24 cellular contexts compared by ENCODE assay signal in the genomic region with DNA sequence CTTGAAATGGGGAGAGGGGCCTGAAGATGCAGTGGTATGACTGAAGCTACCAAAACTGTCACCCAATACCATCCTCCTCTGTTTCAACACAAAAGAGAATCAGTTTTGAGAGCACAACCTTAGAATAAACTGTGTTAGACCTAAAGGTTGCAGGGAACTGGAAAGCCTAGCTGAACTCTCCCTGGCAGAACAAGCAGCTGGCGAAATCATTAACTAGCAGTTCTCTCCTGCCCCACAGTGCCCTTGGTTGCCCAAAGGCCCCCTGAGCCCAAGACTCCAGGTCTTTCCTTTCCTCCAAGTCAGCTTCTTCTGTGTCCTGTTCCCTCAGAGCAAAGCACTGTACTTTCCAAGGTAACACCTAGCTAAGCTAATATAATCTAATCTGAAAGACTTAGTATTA.
DNase-seq lines count a peak whose midpoint lies in the region; ATAC-seq, FAIRE-seq and TF ChIP-seq lines count a peak whose summit lies in the region.
"Had no signal": no experiment of that assay in that cellular context is flagged by ENCODE, and none has a peak within 500 bp of the region (broad histone marks: within the 10 kb centered on the region; RNA-seq: fewer than 3 reads in every experiment).

No MANE protein-coding gene starts in this region.

- TF ChIP-seq CTCF in D721Med (IDR thresholded peaks at IDR 0.05; ENCODE audit: insufficient read depth, missing control alignments) (no peak), GM23338 (conservative IDR thresholded peaks at IDR 0.05; ENCODE audit: low read depth in 2 of 2) (no peak), kidney (IDR thresholded peaks at IDR 0.05; ENCODE audit: borderline replicate concordance, extremely low read depth, insufficient read depth) (no peak), nephron (IDR thresholded peaks at IDR 0.05; ENCODE audit: unreplicated experiment in 3 of 3) (no peak), GM20000 (IDR thresholded peaks at IDR 0.05; ENCODE audit: extremely low read depth, missing control alignments) (no peak)

- no peaks in the 10 kb centered on the region for H3K9me2 ChIP-seq in GM23338 (ENCODE audit: insufficient read depth)

- peak overlapping the region; percentile 69; the same call in 1 of the 2 replicates for H2AFZ ChIP-seq in GM23338
- H2AFZ ChIP-seq: GM23248 had no signal

- no peaks in the 10 kb centered on the region for H3K4me1 ChIP-seq in GM23338 (ENCODE audit: insufficient read depth)
- peaks cover 8 to 24% of the 10 kb centered on the region in 2 donors for H3K4me1 ChIP-seq in kidney (ENCODE audit: control insufficient read depth in 1 of 2, insufficient read depth in 1 of 2, low read depth in 1 of 2, low read length in 2 of 2)
- H3K4me1 ChIP-seq: Caco-2 had no signal

- H3K4me3 Mint-ChIP-seq in GM23338 (no peak overlapping the region), nephron (no peak overlapping the region)
- H3K4me3 Mint-ChIP-seq: CD4-positive, alpha-beta T cell; HFFc6; IgD-negative memory B cell had no signal

- no peak overlapping the region for H3K9ac ChIP-seq in kidney (ENCODE audit: low read length in 2 of 2)
- H3K9ac ChIP-seq: GM23248 had no signal

- no peak overlapping the region for H3K27ac ChIP-seq in GM23338 (ENCODE audit: low read depth)
- H3K27ac ChIP-seq in kidney (ENCODE audit: low read depth in 2 of 2, low read length in 2 of 2) = peak overlapping the region; percentile 22 to 41
- H3K27ac ChIP-seq: C4-2B, GM23248 had no signal

- no peak for ATAC-seq in GM23338
- ATAC-seq in GM18868 (IDR thresholded peaks at IDR 0.05; ENCODE audit: unreplicated experiment) = no peak
- ATAC-seq in Right ventricle myocardium inferior = no peak
- ATAC-seq: HCT116 had no signal

- H3K79me2 ChIP-seq in GM23338 (replicated peaks; ENCODE audit: insufficient read depth) = no peaks in the 10 kb centered on the region

- no peaks in the 10 kb centered on the region for H3F3A ChIP-seq in GM23338 (replicated peaks; ENCODE audit: low read depth)

- no peaks in the 10 kb centered on the region for H4K20me1 ChIP-seq in GM23338 (replicated peaks; ENCODE audit: insufficient read depth)

- intact Hi-C loops in kidney (cut with DNase I) = no loop called here
- intact Hi-C loops in Right ventricle myocardium inferior (cut with DNase I) = no loop called here

- H3K4me3 ChIP-seq in GM23338 (no peak overlapping the region), kidney (ENCODE audit: low read length in 2 of 2) (no peak overlapping the region)
- H3K4me3 ChIP-seq: GM23248 had no signal

- H3K9me3 Mint-ChIP-seq in GM23338 (peaks cover 3% of the 10 kb centered on the region; the same call in 2 of the 3 replicates), nephron (no peaks in the 10 kb centered on the region)
- H3K9me3 Mint-ChIP-seq: CD4-positive, alpha-beta T cell; HFFc6; IgD-negative memory B cell had no signal

- peaks cover 5% of the 10 kb centered on the region; the same call in 2 of the 3 replicates for H3K4me1 Mint-ChIP-seq in GM23338
- peaks cover 24% of the 10 kb centered on the region for H3K4me1 Mint-ChIP-seq in nephron

- FAIRE-seq in D721Med (lab: Jason Lieb, UNC) (peak; percentile 78), kidney (lab: Jason Lieb, UNC) (no peak)
- FAIRE-seq: A204.1, GM19239, HTR-8/SVneo had no signal

- peaks cover 2% of the 10 kb centered on the region for H3K27me3 Mint-ChIP-seq in GM23338 (ENCODE audit: insufficient read depth, low read depth, poor library complexity)
- no peaks in the 10 kb centered on the region for H3K27me3 Mint-ChIP-seq in nephron (ENCODE audit: low read depth)
- H3K27me3 Mint-ChIP-seq: CD4-positive, alpha-beta T cell; IgD-negative memory B cell had no signal

- no peak overlapping the region for H3K4me2 ChIP-seq in GM23338

- no peak for DNase-seq in D721Med (ENCODE audit: insufficient read length, low spot score)
- DNase-seq in GM23338 (ENCODE audit: low spot score) = no peak
- no peak for DNase-seq in kidney
- DNase-seq in mucosa of gallbladder (ENCODE audit: low spot score) = no peak
- no peak for DNase-seq in Right ventricle myocardium inferior (ENCODE audit: missing footprints)
- DNase-seq in GM20000 (ENCODE audit: low spot score) = no peak
- DNase-seq: AML-193; Caco-2; CD4-positive, alpha-beta T cell; DMS153; DMS79 treated with DMSO at 0.1 percent for 48 hours; GF-D8; GM23248; H7; HFFc6; KBM-7 had no signal

- H3K9me3 ChIP-seq in kidney (ENCODE audit: control insufficient read depth in 1 of 2, low read length in 2 of 2) = no peaks in the 10 kb centered on the region
- H3K9me3 ChIP-seq: Caco-2 had no signal

- H3K36me3 Mint-ChIP-seq in GM23338 (ENCODE audit: low read depth) (peaks cover 3% of the 10 kb centered on the region; the same call in 1 of the 3 replicates), nephron (ENCODE audit: low read depth) (no peaks in the 10 kb centered on the region)
- H3K36me3 Mint-ChIP-seq: IgD-negative memory B cell had no signal

- H3K36me3 ChIP-seq in GM23338 (ENCODE audit: insufficient read depth) = no peaks in the 10 kb centered on the region
- H3K36me3 ChIP-seq in kidney (ENCODE audit: control insufficient read depth in 1 of 2, insufficient read depth in 2 of 2, low read length in 2 of 2) = no peaks in the 10 kb centered on the region

- no peaks in the 10 kb centered on the region for H3K27me3 ChIP-seq in GM23338 (ENCODE audit: insufficient read depth)

- no peak overlapping the region for H3K27ac Mint-ChIP-seq in GM23338
- H3K27ac Mint-ChIP-seq in nephron = peak overlapping the region; percentile 49 to 69 (median 54)
- H3K27ac Mint-ChIP-seq: CD4-positive, alpha-beta T cell; HFFc6; IgD-negative memory B cell had no signal

TF ChIP-seq in GM23338, 12 proteins besides CTCF, POLR2A, EP300 and RAD21 (continues in another document):
- TF ChIP-seq REST (IDR thresholded peaks at IDR 0.05; ENCODE audit: unreplicated experiment) (no peak), JUNB (IDR thresholded peaks at IDR 0.05; ENCODE audit: unreplicated experiment) (no peak), NANOG (IDR thresholded peaks at IDR 0.05; ENCODE audit: borderline replicate concordance) (no peak), EZH2 (IDR thresholded peaks at IDR 0.05; ENCODE audit: low read depth, unreplicated experiment) (no peak), EZH2phosphoT487 (IDR thresholded peaks at IDR 0.05; ENCODE audit: unreplicated experiment) (no peak), POLR2AphosphoS5 (IDR thresholded peaks at IDR 0.05; ENCODE audit: low read depth) (no peak), STAT1 (IDR thresholded peaks at IDR 0.05; ENCODE audit: unreplicated experiment) (no peak)
- TF ChIP-seq, protein P1, sequence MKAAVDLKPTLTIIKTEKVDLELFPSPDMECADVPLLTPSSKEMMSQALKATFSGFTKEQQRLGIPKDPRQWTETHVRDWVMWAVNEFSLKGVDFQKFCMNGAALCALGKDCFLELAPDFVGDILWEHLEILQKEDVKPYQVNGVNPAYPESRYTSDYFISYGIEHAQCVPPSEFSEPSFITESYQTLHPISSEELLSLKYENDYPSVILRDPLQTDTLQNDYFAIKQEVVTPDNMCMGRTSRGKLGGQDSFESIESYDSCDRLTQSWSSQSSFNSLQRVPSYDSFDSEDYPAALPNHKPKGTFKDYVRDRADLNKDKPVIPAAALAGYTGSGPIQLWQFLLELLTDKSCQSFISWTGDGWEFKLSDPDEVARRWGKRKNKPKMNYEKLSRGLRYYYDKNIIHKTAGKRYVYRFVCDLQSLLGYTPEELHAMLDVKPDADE (IDR thresholded peaks at IDR 0.05) = no peak
